23 cellular contexts compared by ENCODE assay signal in the genomic region with DNA sequence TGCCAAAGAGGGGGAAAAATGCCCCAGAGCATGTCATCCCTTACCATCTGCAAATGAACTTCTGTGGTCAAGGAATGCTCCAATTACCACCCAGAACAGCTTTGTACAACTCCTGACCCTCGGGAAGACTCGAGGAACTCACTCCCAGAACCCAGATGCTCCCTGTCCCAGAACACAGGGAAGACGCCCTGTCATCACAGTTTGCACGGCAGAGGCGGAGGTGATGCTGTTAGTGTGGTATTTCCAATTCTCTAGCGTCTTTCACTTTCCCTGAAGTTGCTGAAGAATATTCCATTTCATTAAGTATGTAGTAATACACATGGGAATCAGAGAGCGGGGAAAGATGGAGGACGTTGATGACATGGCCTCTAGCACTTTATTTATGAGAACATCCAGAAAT.
"Had no signal": no experiment of that assay in that cellular context is flagged by ENCODE, and none has a peak within 500 bp of the region (broad histone marks: within the 10 kb centered on the region; RNA-seq: fewer than 3 reads in every experiment).

No MANE protein-coding gene starts in this region.

- H3K27me3 ChIP-seq: colonic mucosa, esophagus squamous epithelium, foreskin keratinocyte, gastroesophageal sphincter, heart left ventricle, hepatocyte, left lung had no signal

- FAIRE-seq: kidney had no signal

- H3K36me3 ChIP-seq: colonic mucosa, esophagus squamous epithelium, heart left ventricle, left lung, lower lobe of right lung had no signal

- ATAC-seq: effector memory CD8-positive, alpha-beta T cell; esophagus mucosa; foreskin keratinocyte; gastroesophageal sphincter; left lung; lower lobe of right lung; mucosa of descending colon; naive thymus-derived CD8-positive, alpha-beta T cell had no signal

- H3K4me3 ChIP-seq: colonic mucosa, esophagus squamous epithelium, gastroesophageal sphincter, heart left ventricle, hepatocyte, left lung, lower lobe of right lung, mucosa of descending colon had no signal

- DNase-seq: colonic mucosa; cortex of kidney; effector CD8-positive, alpha-beta T cell; effector memory CD8-positive, alpha-beta T cell; endodermal cell; erythroblast; esophagus squamous epithelium; foreskin keratinocyte; hypothalamus; immature natural killer cell; islet precursor cell; kidney; kidney glomerular epithelial cell; left lung; lower lobe of right lung; mesenchymal stem cell; mucosa of descending colon; naive B cell; naive thymus-derived CD8-positive, alpha-beta T cell had no signal
